Comparison of ENCODE assay signal across 3 cellular contexts in the genomic region with DNA sequence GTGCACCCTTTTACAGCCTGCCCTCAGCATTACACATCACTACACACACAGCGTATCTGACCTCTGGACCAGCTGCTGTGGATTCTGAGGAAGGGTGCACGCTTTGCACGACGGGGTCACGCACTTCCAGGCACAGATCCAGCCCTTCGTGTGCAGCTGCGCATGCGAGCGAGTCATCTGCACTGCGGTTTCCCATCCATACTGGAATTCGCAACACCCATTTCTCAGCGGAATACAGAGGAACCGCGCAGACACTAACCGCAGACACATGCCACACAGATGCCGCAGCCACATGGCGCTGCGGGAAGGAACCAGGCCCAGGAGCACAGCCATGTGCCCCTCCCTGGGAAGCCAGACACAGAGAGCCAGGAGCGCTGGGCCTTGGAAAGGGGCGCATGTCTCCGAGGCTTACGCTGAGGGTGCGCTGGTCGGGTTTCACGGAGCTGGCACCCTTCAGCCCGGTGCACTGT.
TF ChIP-seq lines count a peak whose summit lies in the region.

No MANE protein-coding gene starts in this region.

TF ChIP-seq in SK-N-SH treated with all-trans-retinoic acid at 6 μM for 48 hours, 23 proteins besides CTCF, POLR2A, EP300 and RAD21 (continued from another document):
- TF ChIP-seq TOX (CRISPR knock-in tag; IDR thresholded peaks at IDR 0.05; ENCODE audit: borderline replicate concordance) (no peak), ZNF70 (CRISPR knock-in tag; IDR thresholded peaks at IDR 0.05) (no peak), ISL1 (CRISPR knock-in tag; IDR thresholded peaks at IDR 0.05) (no peak), ZFP3 (CRISPR knock-in tag; IDR thresholded peaks at IDR 0.05) (no peak), PPARA (CRISPR knock-in tag; IDR thresholded peaks at IDR 0.05; ENCODE audit: borderline replicate concordance) (no peak), ZNF8 (CRISPR knock-in tag; IDR thresholded peaks at IDR 0.05) (no peak)
- TF ChIP-seq, protein P1, sequence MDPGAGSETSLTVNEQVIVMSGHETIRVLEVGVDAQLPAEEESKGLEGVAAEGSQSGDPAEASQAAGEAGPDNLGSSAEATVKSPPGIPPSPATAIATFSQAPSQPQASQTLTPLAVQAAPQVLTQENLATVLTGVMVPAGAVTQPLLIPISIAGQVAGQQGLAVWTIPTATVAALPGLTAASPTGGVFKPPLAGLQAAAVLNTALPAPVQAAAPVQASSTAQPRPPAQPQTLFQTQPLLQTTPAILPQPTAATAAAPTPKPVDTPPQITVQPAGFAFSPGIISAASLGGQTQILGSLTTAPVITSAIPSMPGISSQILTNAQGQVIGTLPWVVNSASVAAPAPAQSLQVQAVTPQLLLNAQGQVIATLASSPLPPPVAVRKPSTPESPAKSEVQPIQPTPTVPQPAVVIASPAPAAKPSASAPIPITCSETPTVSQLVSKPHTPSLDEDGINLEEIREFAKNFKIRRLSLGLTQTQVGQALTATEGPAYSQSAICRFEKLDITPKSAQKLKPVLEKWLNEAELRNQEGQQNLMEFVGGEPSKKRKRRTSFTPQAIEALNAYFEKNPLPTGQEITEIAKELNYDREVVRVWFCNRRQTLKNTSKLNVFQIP (CRISPR knock-in tag; IDR thresholded peaks at IDR 0.05; ENCODE audit: borderline replicate concordance, low read depth): no peak

TF ChIP-seq in SK-N-SH, 30 proteins besides CTCF, POLR2A, EP300 and RAD21 (continued from another document):
- TF ChIP-seq, protein P2, sequence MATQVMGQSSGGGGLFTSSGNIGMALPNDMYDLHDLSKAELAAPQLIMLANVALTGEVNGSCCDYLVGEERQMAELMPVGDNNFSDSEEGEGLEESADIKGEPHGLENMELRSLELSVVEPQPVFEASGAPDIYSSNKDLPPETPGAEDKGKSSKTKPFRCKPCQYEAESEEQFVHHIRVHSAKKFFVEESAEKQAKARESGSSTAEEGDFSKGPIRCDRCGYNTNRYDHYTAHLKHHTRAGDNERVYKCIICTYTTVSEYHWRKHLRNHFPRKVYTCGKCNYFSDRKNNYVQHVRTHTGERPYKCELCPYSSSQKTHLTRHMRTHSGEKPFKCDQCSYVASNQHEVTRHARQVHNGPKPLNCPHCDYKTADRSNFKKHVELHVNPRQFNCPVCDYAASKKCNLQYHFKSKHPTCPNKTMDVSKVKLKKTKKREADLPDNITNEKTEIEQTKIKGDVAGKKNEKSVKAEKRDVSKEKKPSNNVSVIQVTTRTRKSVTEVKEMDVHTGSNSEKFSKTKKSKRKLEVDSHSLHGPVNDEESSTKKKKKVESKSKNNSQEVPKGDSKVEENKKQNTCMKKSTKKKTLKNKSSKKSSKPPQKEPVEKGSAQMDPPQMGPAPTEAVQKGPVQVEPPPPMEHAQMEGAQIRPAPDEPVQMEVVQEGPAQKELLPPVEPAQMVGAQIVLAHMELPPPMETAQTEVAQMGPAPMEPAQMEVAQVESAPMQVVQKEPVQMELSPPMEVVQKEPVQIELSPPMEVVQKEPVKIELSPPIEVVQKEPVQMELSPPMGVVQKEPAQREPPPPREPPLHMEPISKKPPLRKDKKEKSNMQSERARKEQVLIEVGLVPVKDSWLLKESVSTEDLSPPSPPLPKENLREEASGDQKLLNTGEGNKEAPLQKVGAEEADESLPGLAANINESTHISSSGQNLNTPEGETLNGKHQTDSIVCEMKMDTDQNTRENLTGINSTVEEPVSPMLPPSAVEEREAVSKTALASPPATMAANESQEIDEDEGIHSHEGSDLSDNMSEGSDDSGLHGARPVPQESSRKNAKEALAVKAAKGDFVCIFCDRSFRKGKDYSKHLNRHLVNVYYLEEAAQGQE (IDR thresholded peaks at IDR 0.05; ENCODE audit: low read depth, low read length): no peak
- TF ChIP-seq TEAD4 (IDR thresholded peaks at IDR 0.05; ENCODE audit: borderline replicate concordance, insufficient read depth) (no peak), JUND (IDR thresholded peaks at IDR 0.05) (no peak), FOXM1 (IDR thresholded peaks at IDR 0.05; ENCODE audit: low read depth) (no peak), ELF1 (IDR thresholded peaks at IDR 0.05) (no peak), FOXJ3 (CRISPR knock-in tag; IDR thresholded peaks at IDR 0.05) (no peak), MXI1 (IDR thresholded peaks at IDR 0.05; ENCODE audit: low read depth, low read length) (no peak), TAF1 (IDR thresholded peaks at IDR 0.05; ENCODE audit: borderline replicate concordance, low read depth, low read length) (no peak), RFX5 (IDR thresholded peaks at IDR 0.05; ENCODE audit: low read length) (no peak)
- TF ChIP-seq, protein P3, sequence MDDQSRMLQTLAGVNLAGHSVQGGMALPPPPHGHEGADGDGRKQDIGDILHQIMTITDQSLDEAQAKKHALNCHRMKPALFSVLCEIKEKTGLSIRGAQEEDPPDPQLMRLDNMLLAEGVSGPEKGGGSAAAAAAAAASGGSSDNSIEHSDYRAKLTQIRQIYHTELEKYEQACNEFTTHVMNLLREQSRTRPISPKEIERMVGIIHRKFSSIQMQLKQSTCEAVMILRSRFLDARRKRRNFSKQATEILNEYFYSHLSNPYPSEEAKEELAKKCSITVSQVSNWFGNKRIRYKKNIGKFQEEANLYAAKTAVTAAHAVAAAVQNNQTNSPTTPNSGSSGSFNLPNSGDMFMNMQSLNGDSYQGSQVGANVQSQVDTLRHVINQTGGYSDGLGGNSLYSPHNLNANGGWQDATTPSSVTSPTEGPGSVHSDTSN (IDR thresholded peaks at IDR 0.05): no peak

TF ChIP-seq in WTC11, 78 proteins besides CTCF, POLR2A, EP300 and RAD21 (continued from another document):
- TF ChIP-seq, protein P4, sequence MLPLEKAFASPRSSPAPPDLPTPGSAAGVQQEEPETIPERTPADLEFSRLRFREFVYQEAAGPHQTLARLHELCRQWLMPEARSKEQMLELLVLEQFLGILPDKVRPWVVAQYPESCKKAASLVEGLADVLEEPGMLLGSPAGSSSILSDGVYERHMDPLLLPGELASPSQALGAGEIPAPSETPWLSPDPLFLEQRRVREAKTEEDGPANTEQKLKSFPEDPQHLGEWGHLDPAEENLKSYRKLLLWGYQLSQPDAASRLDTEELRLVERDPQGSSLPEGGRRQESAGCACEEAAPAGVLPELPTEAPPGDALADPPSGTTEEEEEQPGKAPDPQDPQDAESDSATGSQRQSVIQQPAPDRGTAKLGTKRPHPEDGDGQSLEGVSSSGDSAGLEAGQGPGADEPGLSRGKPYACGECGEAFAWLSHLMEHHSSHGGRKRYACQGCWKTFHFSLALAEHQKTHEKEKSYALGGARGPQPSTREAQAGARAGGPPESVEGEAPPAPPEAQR (CRISPR knock-in tag; IDR thresholded peaks at IDR 0.05): no peak
